In genomic region chr7:151126500-151127137, GRCh38 we compare ENCODE assay signal across 24 cellular contexts. TPM values are rescaled to one million over a fixed set of nuclear protein-coding genes. Genes with fewer than 3 reads are reported as not detected.
DNase-seq lines count a peak whose midpoint lies in the region; ATAC-seq, FAIRE-seq and TF ChIP-seq lines count a peak whose summit lies in the region.
"Had no signal": no experiment of that assay in that cellular context is flagged by ENCODE, and none has a peak within 500 bp of the region (broad histone marks: within the 10 kb centered on the region; RNA-seq: fewer than 3 reads in every experiment).

No MANE protein-coding gene starts in this region.

- H3K36me3 Mint-ChIP-seq in astrocyte (ENCODE audit: low read depth, unreplicated experiment) (peaks cover 17% of the 10 kb centered on the region), type B pancreatic cell (peaks cover 7% of the 10 kb centered on the region)

- H3K27me3 ChIP-seq in left ventricle myocardium inferior (ENCODE audit: low read depth) (no peaks in the 10 kb centered on the region), right atrium auricular region (no peaks in the 10 kb centered on the region), astrocyte (ENCODE audit: insufficient read depth, low read length) (no peaks in the 10 kb centered on the region), left lung (no peaks in the 10 kb centered on the region)
- H3K27me3 ChIP-seq: foreskin keratinocyte had no signal

- FAIRE-seq in astrocyte (lab: Jason Lieb, UNC), result no peak
- FAIRE-seq: urothelium cell line had no signal

- H3K4me2 ChIP-seq in astrocyte (ENCODE audit: low read length), result no peak overlapping the region
- H3K4me2 ChIP-seq: PC-9 had no signal

- H3K79me2 ChIP-seq in astrocyte (ENCODE audit: insufficient read depth, low read length), result no peaks in the 10 kb centered on the region

- H3K4me3 ChIP-seq in left ventricle myocardium inferior (peak overlapping the region; percentile 69), right atrium auricular region (peak overlapping the region in 1 of 2 donors; percentile 60), astrocyte (ENCODE audit: insufficient read depth, low read depth, low read length) (no peak overlapping the region), left lung (no peak overlapping the region)
- H3K4me3 ChIP-seq: PC-9, SK-N-MC had no signal

- H3K4me1 ChIP-seq in left ventricle myocardium inferior, result peaks cover 31% of the 10 kb centered on the region
- peaks cover 0 to 13% of the 10 kb centered on the region in 2 donors for H3K4me1 ChIP-seq in right atrium auricular region
- peaks cover 7% of the 10 kb centered on the region for H3K4me1 ChIP-seq in astrocyte (ENCODE audit: insufficient read depth, low read length)
- peaks cover 10 to 14% of the 10 kb centered on the region in 2 donors for H3K4me1 ChIP-seq in left lung
- H3K4me1 ChIP-seq: foreskin keratinocyte had no signal

- peak overlapping the region; percentile 8 for H3K4me3 Mint-ChIP-seq in astrocyte (ENCODE audit: unreplicated experiment)
- H3K4me3 Mint-ChIP-seq in type B pancreatic cell, result peak overlapping the region; percentile 67
- H3K4me3 Mint-ChIP-seq: CD4-positive, CD25-positive, alpha-beta regulatory T cell had no signal

- no peak overlapping the region for H2AFZ ChIP-seq in astrocyte (ENCODE audit: low read depth, low read length)
- H2AFZ ChIP-seq: PC-9 had no signal

- intact Hi-C loops in left ventricle myocardium inferior (cut with micrococcal nuclease) (no loop called here), left lung (cut with DNase I) (loop anchor here in 1 of 2 donors (5.0 kb wide), 1 partner anchor 46 kb away; no protein-coding TSS in a partner anchor)

- H3K9me3 Mint-ChIP-seq in astrocyte (ENCODE audit: unreplicated experiment) (no peaks in the 10 kb centered on the region), type B pancreatic cell (no peaks in the 10 kb centered on the region)
- H3K9me3 Mint-ChIP-seq: CD4-positive, CD25-positive, alpha-beta regulatory T cell had no signal

- no peaks in the 10 kb centered on the region for H3K9me3 ChIP-seq in left ventricle myocardium inferior (replicated peaks)
- H3K9me3 ChIP-seq in right atrium auricular region, result no peaks in the 10 kb centered on the region
- no peaks in the 10 kb centered on the region for H3K9me3 ChIP-seq in astrocyte (ENCODE audit: insufficient read depth, low read depth, low read length)
- H3K9me3 ChIP-seq in left lung, result no peaks in the 10 kb centered on the region

- TF ChIP-seq CTCF in left ventricle myocardium inferior (IDR thresholded peaks at IDR 0.05; ENCODE audit: borderline replicate concordance), result no peak
- TF ChIP-seq CTCF in right atrium auricular region (IDR thresholded peaks at IDR 0.05), result no peak
- TF ChIP-seq CTCF in astrocyte (IDR thresholded peaks at IDR 0.05; ENCODE audit: insufficient read depth, low read depth, low read length), result no peak
- TF ChIP-seq CTCF in left lung (IDR thresholded peaks at IDR 0.05), result no peak
- no peak for TF ChIP-seq CTCF in type B pancreatic cell (conservative IDR thresholded peaks at IDR 0.05)

- H3K36me3 ChIP-seq in left ventricle myocardium inferior (peaks cover 50% of the 10 kb centered on the region), right atrium auricular region (peaks cover 38% of the 10 kb centered on the region), astrocyte (ENCODE audit: insufficient read depth, low read length) (peaks cover 13% of the 10 kb centered on the region), left lung (peaks cover 0 to 94% of the 10 kb centered on the region in 2 donors)

- H4K20me1 ChIP-seq in astrocyte (ENCODE audit: insufficient read depth, low read length), result peaks cover 65% of the 10 kb centered on the region

- peak; percentile 12 for ATAC-seq in left lung
- ATAC-seq in HG03469 (IDR thresholded peaks at IDR 0.05; ENCODE audit: unreplicated experiment), result no peak

- H3K9ac ChIP-seq in astrocyte (ENCODE audit: low read length), result no peak overlapping the region

- H3K27ac ChIP-seq in left ventricle myocardium inferior (replicated peaks) (no peak overlapping the region), right atrium auricular region (no peak overlapping the region), astrocyte (ENCODE audit: low read depth, low read length) (no peak overlapping the region), left lung (no peak overlapping the region)
- H3K27ac ChIP-seq: foreskin keratinocyte, PC-9, SK-N-MC had no signal

- H3K27me3 Mint-ChIP-seq in astrocyte (ENCODE audit: low read depth, unreplicated experiment) (no peaks in the 10 kb centered on the region), type B pancreatic cell (peaks cover 3% of the 10 kb centered on the region)

- H3K27ac Mint-ChIP-seq in astrocyte (ENCODE audit: unreplicated experiment) (no peak overlapping the region), type B pancreatic cell (no peak overlapping the region)
- H3K27ac Mint-ChIP-seq: CD4-positive, CD25-positive, alpha-beta regulatory T cell had no signal

- DNase-seq in left ventricle myocardium inferior, result no peak
- DNase-seq in right atrium auricular region (ENCODE audit: low spot score), result no peak
- DNase-seq in astrocyte (ENCODE audit: low read depth), result no peak
- peak in 1 of 2 donors; percentile 79 for DNase-seq in left lung
- no peak for DNase-seq in type B pancreatic cell (ENCODE audit: extremely low spot score, unreplicated experiment)
- DNase-seq in NCI-H748 treated with DMSO at 0.1 percent for 48 hours (lab: John Stamatoyannopoulos, UW), result no peak
- DNase-seq in AG08396 (ENCODE audit: low spot score), result no peak
- DNase-seq: activated CD4-positive, alpha-beta T cell treated with anti-CD3 and anti-CD28 coated beads for 4 hours; activated naive CD4-positive, alpha-beta T cell treated with Interleukin-2 at 50 U/mL for 16 hours; CD4-positive, CD25-positive, alpha-beta regulatory T cell; cerebellar nuclear complex; DMS53; foreskin keratinocyte; HCEC 1CT; NCI-H2029; PC-9; T-helper 9 cell had no signal

- H3K4me1 Mint-ChIP-seq in astrocyte (ENCODE audit: low read depth, unreplicated experiment) (peaks cover 9% of the 10 kb centered on the region), type B pancreatic cell (ENCODE audit: unreplicated experiment) (peaks cover 21% of the 10 kb centered on the region)

RNA-seq across cellular contexts. Expression of gene AGAP3, which starts 40.3 kb away (rescaled TPM):
- 51.0 TPM for total RNA-seq in left ventricle myocardium inferior
- 10 to 100 TPM; 29.8 to 42.1 TPM for total RNA-seq in right atrium auricular region
- total RNA-seq in astrocyte, result 123 and 156 TPM in 2 replicates
- total RNA-seq in left lung, result 100 to 1,000 TPM; 161 to 167 TPM
- 95.9 and 114 TPM in 2 replicates for total RNA-seq in type B pancreatic cell (ENCODE audit: low replicate concordance)

RNA-seq across cellular contexts. Expression of gene GBX1, which starts 40.9 kb away (rescaled TPM):
- total RNA-seq in left ventricle myocardium inferior (1.9 TPM), right atrium auricular region (not detected), astrocyte (not detected in 2 replicates), left lung (not detected), type B pancreatic cell (ENCODE audit: low replicate concordance) (0.26 and 0.41 TPM in 2 replicates)
- total RNA-seq: A673; CD4-positive, CD25-positive, alpha-beta regulatory T cell; foreskin keratinocyte; HT1080; lung microvascular endothelial cell; MCF 10A; PC-9 had no signal

RNA-seq across cellular contexts. Expression of gene TMUB1, which starts 43.3 kb away (rescaled TPM):
- 30.1 TPM for total RNA-seq in left ventricle myocardium inferior
- total RNA-seq in right atrium auricular region, result 10 to 100 TPM; 28.0 to 53.6 TPM
- total RNA-seq in astrocyte, result 42.9 and 44.9 TPM in 2 replicates
- total RNA-seq in left lung, result 10 to 100 TPM; 39.6 to 49.1 TPM
- total RNA-seq in type B pancreatic cell (ENCODE audit: low replicate concordance), result 37.9 and 41.7 TPM in 2 replicates

RNA-seq across cellular contexts. Expression of gene FASTK, which starts 46.0 kb away (rescaled TPM):
- 75.7 TPM for total RNA-seq in left ventricle myocardium inferior
- 10 to 100 TPM; 85.9 to 96.4 TPM for total RNA-seq in right atrium auricular region
- total RNA-seq in astrocyte, result 56.1 and 61.6 TPM in 2 replicates
- 10 to 100 TPM; 63.5 to 65.7 TPM for total RNA-seq in left lung
- 100 and 118 TPM in 2 replicates for total RNA-seq in type B pancreatic cell (ENCODE audit: low replicate concordance)
